Comparison of ENCODE assay signal across 8 cellular contexts in the genomic region with DNA sequence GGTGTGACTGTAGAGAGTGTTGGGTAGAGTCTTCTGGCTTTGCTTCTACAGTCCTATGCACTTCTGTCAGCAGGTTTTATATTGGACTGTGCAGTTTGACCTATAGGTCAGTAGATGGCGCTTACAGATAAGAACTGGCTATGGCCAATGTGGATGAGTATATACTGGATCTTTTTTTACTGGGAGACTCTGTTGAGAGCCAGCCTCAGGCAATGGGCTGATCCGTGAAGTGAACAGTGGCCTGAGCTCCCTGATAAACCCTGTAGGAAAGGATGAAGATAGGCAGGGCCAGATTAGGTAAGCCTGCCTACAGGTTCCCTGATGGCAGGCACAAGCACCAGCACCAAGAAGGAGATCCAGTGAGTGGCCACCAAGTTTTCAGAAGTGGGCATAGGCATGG.
DNase-seq lines count a peak whose midpoint lies in the region; ATAC-seq and TF ChIP-seq lines count a peak whose summit lies in the region.

No MANE protein-coding gene starts in this region.

- TF ChIP-seq CTCF in GM10266 (IDR thresholded peaks at IDR 0.05; ENCODE audit: control insufficient read depth, insufficient read depth, low read depth, missing control alignments), result peak; percentile 73
- TF ChIP-seq CTCF in HL-60 (IDR thresholded peaks at IDR 0.05; ENCODE audit: insufficient read depth, low read length), result peak; percentile 39
- peak; percentile 92 for TF ChIP-seq CTCF in OCI-LY7 (conservative IDR thresholded peaks at IDR 0.05; ENCODE audit: low read length)
- TF ChIP-seq CTCF in esophagus muscularis mucosa (IDR thresholded peaks at IDR 0.05), result peak; percentile 66 to 69 (median 66)

- no peak overlapping the region for H3K23ac ChIP-seq in neuronal stem cell (ENCODE audit: low read depth, low read length, poor library complexity)

- H3K4me2 ChIP-seq in OCI-LY7 (ENCODE audit: low read length), result no peak overlapping the region
- H3K4me2 ChIP-seq in neuronal stem cell (ENCODE audit: insufficient read depth, low read length, poor library complexity, severe bottlenecking), result no peak overlapping the region

- H3K79me2 ChIP-seq in OCI-LY7 (ENCODE audit: insufficient read depth, low read depth, low read length), result no peaks in the 10 kb centered on the region

- H3K18ac ChIP-seq in neuronal stem cell (ENCODE audit: low read length), result no peak overlapping the region

- H3K4me3 ChIP-seq in HL-60 (replicated peaks; ENCODE audit: insufficient read depth, low read length) (no peak overlapping the region), OCI-LY7 (ENCODE audit: low read depth, low read length, poor library complexity, severe bottlenecking) (no peak overlapping the region), esophagus muscularis mucosa (no peak overlapping the region), neuronal stem cell (ENCODE audit: low read length in 2 of 2) (no peak overlapping the region)

- H3K4ac ChIP-seq in neuronal stem cell (ENCODE audit: low read length), result no peak overlapping the region

- DNase-seq in GM10266 (ENCODE audit: extremely low spot score) (peak; percentile 18), HL-60 (ENCODE audit: low read depth in 1 of 2, low spot score in 1 of 2) (peak in 1 of 2 experiments; percentile 10), OCI-LY7 (ENCODE audit: low spot score) (peak; percentile 62), esophagus muscularis mucosa (ENCODE audit: extremely low spot score) (no peak), neuronal stem cell (ENCODE audit: low spot score) (peak; percentile 26), NK-92 (lab: John Stamatoyannopoulos, UW; ENCODE audit: unreplicated experiment) (no peak)
- no peak for DNase-seq in activated T-cell treated with anti-CD3 and anti-CD28 coated beads, Interleukin-2, amount 50 U/mL, for 1 hour

- TF ChIP-seq POLR2A in esophagus muscularis mucosa (IDR thresholded peaks at IDR 0.05; ENCODE audit: low read depth), result no peak

- WGBS in esophagus muscularis mucosa, result 20% methylated on average over 2 of the region's 2 CpGs
- no CpG with 5 or more reads among the region's 2 CpGs for WGBS in neuronal stem cell (ENCODE audit: extremely low coverage in 2 of 2, insufficient read length in 2 of 2, insufficient replicate concordance in 1 of 2), 2 donors

- H2BK120ac ChIP-seq in neuronal stem cell (ENCODE audit: low read depth, low read length), result no peak overlapping the region

- H3K27me3 ChIP-seq in HL-60 (ENCODE audit: insufficient read depth, poor library complexity, severe bottlenecking), result no peaks in the 10 kb centered on the region
- no peaks in the 10 kb centered on the region for H3K27me3 ChIP-seq in esophagus muscularis mucosa
- H3K27me3 ChIP-seq in neuronal stem cell (ENCODE audit: control insufficient read depth in 3 of 3, insufficient read depth in 3 of 3, low read depth in 1 of 3, low read length in 3 of 3), result no peaks in the 10 kb centered on the region

- no peak overlapping the region for H4K91ac ChIP-seq in neuronal stem cell (ENCODE audit: low read depth, low read length, poor library complexity)

- no peak overlapping the region for H3K27ac ChIP-seq in HL-60 (replicated peaks)
- no peak overlapping the region for H3K27ac ChIP-seq in OCI-LY7 (ENCODE audit: low read depth, low read length, poor library complexity, severe bottlenecking)
- H3K27ac ChIP-seq in esophagus muscularis mucosa (replicated peaks in 1 of 4), result no peak overlapping the region
- H3K27ac ChIP-seq in neuronal stem cell (replicated peaks; ENCODE audit: low read length), result no peak overlapping the region

- H3K14ac ChIP-seq in neuronal stem cell (ENCODE audit: low read length), result no peak overlapping the region

- intact Hi-C loops in OCI-LY7 (cut with micrococcal nuclease; ENCODE audit: unreplicated experiment) (loop anchor here (2.0 to 5.0 kb wide), 4 partner anchors 419 to 1605 kb away; no protein-coding TSS in a partner anchor), esophagus muscularis mucosa (cut with DNase I) (loop anchor here (5.0 to 10.0 kb wide), 2 partner anchors 1383 to 1605 kb away; no protein-coding TSS in a partner anchor)

- H4K20me1 ChIP-seq in OCI-LY7 (ENCODE audit: insufficient read depth, low read length), result no peaks in the 10 kb centered on the region

- POLR2A ChIA-PET in OCI-LY7 (lab: Charles Lee), result interaction anchor here (0.6 kb wide), 1 partner anchor 1351 kb away, joined by 3 read pairs; no protein-coding TSS in a partner anchor

- H3K9me3 ChIP-seq in OCI-LY7 (ENCODE audit: low read length) (no peaks in the 10 kb centered on the region), esophagus muscularis mucosa (no peaks in the 10 kb centered on the region), neuronal stem cell (replicated peaks in 1 of 2; ENCODE audit: control insufficient read depth in 2 of 2, insufficient read depth in 1 of 2, low read depth in 1 of 2, low read length in 2 of 2) (no peaks in the 10 kb centered on the region)

- no peak overlapping the region for H2AK5ac ChIP-seq in neuronal stem cell (ENCODE audit: low read depth, low read length)

- no peaks in the 10 kb centered on the region for H3K79me1 ChIP-seq in neuronal stem cell (ENCODE audit: low read depth, low read length)

- no peak overlapping the region for H2BK15ac ChIP-seq in neuronal stem cell (ENCODE audit: low read length)

- BruUV-seq in OCI-LY7 (replicated peaks; lab: Mats Ljungman, UMichigan), result no TSS peak

- ATAC-seq in GM21529 (IDR thresholded peaks at IDR 0.05; ENCODE audit: unreplicated experiment), result peak; percentile 95

- H3K9me2 ChIP-seq in OCI-LY7 (ENCODE audit: insufficient read depth, low read length), result no peaks in the 10 kb centered on the region

- H3K9ac ChIP-seq in neuronal stem cell (ENCODE audit: low read depth, low read length, poor library complexity), result no peak overlapping the region

- H2AFZ ChIP-seq in OCI-LY7 (ENCODE audit: low read length) (no peak overlapping the region), neuronal stem cell (ENCODE audit: low read length) (no peak overlapping the region)

- no peak overlapping the region for H2BK12ac ChIP-seq in neuronal stem cell (ENCODE audit: low read length)

- no peak overlapping the region for H2BK5ac ChIP-seq in neuronal stem cell (ENCODE audit: low read length)

- CTCF ChIA-PET in OCI-LY7 (lab: Charles Lee; ENCODE audit: unreplicated experiment), result no interaction called here

- no peak overlapping the region for H4K8ac ChIP-seq in neuronal stem cell (ENCODE audit: low read depth, low read length)

- H3K36me3 ChIP-seq in OCI-LY7 (ENCODE audit: insufficient read depth, low read length), result no peaks in the 10 kb centered on the region
- H3K36me3 ChIP-seq in esophagus muscularis mucosa, result no peaks in the 10 kb centered on the region
- H3K36me3 ChIP-seq in neuronal stem cell (replicated peaks in 1 of 2; ENCODE audit: control insufficient read depth in 2 of 2, insufficient read depth in 2 of 2, low read length in 2 of 2), result no peaks in the 10 kb centered on the region

- H3K4me1 ChIP-seq in OCI-LY7 (ENCODE audit: insufficient read depth, low read length, poor library complexity, severe bottlenecking) (no peaks in the 10 kb centered on the region), esophagus muscularis mucosa (no peaks in the 10 kb centered on the region), neuronal stem cell (ENCODE audit: control insufficient read depth in 2 of 2, insufficient read depth in 1 of 2, low read depth in 1 of 2, low read length in 2 of 2) (no peaks in the 10 kb centered on the region)

- no peak for TF ChIP-seq EP300 in esophagus muscularis mucosa (IDR thresholded peaks at IDR 0.05)

Comparison
In these comparisons a context has a peak if more than half of its experiments do, and no peak if none do; other contexts are left out.
1. DNase-seq: peak in GM10266 (single experiment), OCI-LY7 (single experiment) and neuronal stem cell (single experiment); none in esophagus muscularis mucosa (single experiment), NK-92 (single experiment) and activated T-cell treated with anti-CD3 and anti-CD28 coated beads, Interleukin-2, amount 50 U/mL, for 1 hour (single experiment).
2. CTCF ChIP-seq: peak in every context shown above with its lines; median percentile 92 in OCI-LY7; 73 in GM10266; 66 in esophagus muscularis mucosa; 39 in HL-60.